ENCODE assay signal across 8 cellular contexts in genomic region chr10:22230331-22230833, GRCh38. TPM values are rescaled to one million over a fixed set of nuclear protein-coding genes. Genes with fewer than 3 reads are reported as not detected.
A peak's percentile ranks its signal among the peaks of the same experiment; 100 is the strongest.
DNase-seq lines count a peak whose midpoint lies in the region; ATAC-seq and TF ChIP-seq lines count a peak whose summit lies in the region.

No MANE protein-coding gene starts in this region.

- H3K36me3 Mint-ChIP-seq in activated naive CD4-positive, alpha-beta T cell treated with anti-CD3 and anti-CD28 coated beads, Interleukin-2, amount 10 ng/mL, durations not matched to agents 7 days and 5 days, result peaks cover 3% of the 10 kb centered on the region

- TF ChIP-seq CTCF in HCT116 (IDR thresholded peaks at IDR 0.05 in 2 of 3, conservative IDR thresholded peaks at IDR 0.05 in 1 of 3; ENCODE audit: borderline replicate concordance in 1 of 3, insufficient read depth in 1 of 3, low read depth in 2 of 3, low read length in 2 of 3) (no peak), heart left ventricle (IDR thresholded peaks at IDR 0.05) (no peak)

- no peak for TF ChIP-seq RAD21 in HCT116 (IDR thresholded peaks at IDR 0.05; ENCODE audit: low read depth)

- H3K36me3 ChIP-seq in HCT116 (ENCODE audit: control insufficient read depth in 1 of 2, insufficient read depth in 2 of 2, low read length in 2 of 2) (no peaks in the 10 kb centered on the region), heart left ventricle (no peaks in the 10 kb centered on the region)

- peak overlapping the region; percentile 45 to 51 for H3K4me3 ChIP-seq in HCT116 (replicated peaks in 1 of 2; ENCODE audit: low read depth in 1 of 2, low read length in 2 of 2)
- peak overlapping the region; percentile 57 to 89 (median 77) for H3K4me3 ChIP-seq in heart left ventricle

- no peaks in the 10 kb centered on the region for H3K27me3 ChIP-seq in HCT116 (ENCODE audit: insufficient read depth, low read length)
- H3K27me3 ChIP-seq in heart left ventricle, result no peaks in the 10 kb centered on the region

- H3K9ac ChIP-seq in HCT116 (ENCODE audit: low read length), result peak overlapping the region; percentile 36

- peaks cover 30% of the 10 kb centered on the region for H3K4me1 Mint-ChIP-seq in activated naive CD4-positive, alpha-beta T cell treated with anti-CD3 and anti-CD28 coated beads, Interleukin-2, amount 10 ng/mL, durations not matched to agents 7 days and 5 days

- H3K4me1 ChIP-seq in HCT116 (ENCODE audit: control insufficient read depth in 1 of 2, insufficient read depth in 2 of 2, low read length in 2 of 2) (peaks cover 0 to 22% of the 10 kb centered on the region in 2 experiments; a peak in 3 of 4 replicates), heart left ventricle (peaks cover 0 to 9% (median 6%) of the 10 kb centered on the region in 12 donors)

- no peaks in the 10 kb centered on the region for H3K9me3 Mint-ChIP-seq in activated naive CD4-positive, alpha-beta T cell treated with anti-CD3 and anti-CD28 coated beads, Interleukin-2, amount 10 ng/mL, durations not matched to agents 7 days and 5 days

- intact Hi-C loops in HCT116 (cut with micrococcal nuclease), result loop anchor here (1.0 kb wide), 1 partner anchor 86 kb away; the partner anchor contains the start of gene COMMD3
- intact Hi-C loops in heart left ventricle (cut with DNase I), result loop anchor here in 2 of 10 donors (5.0 to 10.0 kb wide), 2 partner anchors 87 to 204 kb away; partner anchors contain the start of gene COMMD3 (in 1 of the 2)

- H2AFZ ChIP-seq in HCT116 (ENCODE audit: low read depth, low read length, poor library complexity, severe bottlenecking), result peak overlapping the region; percentile 84

- RAD21 ChIA-PET in HCT116 (lab: Charles Lee; ENCODE audit: low non-redundant PET in 1 of 2, low total read pairs in 2 of 2, uncharacterized antibody in 2 of 2, unreplicated experiment in 2 of 2), result no interaction called here

- no peaks in the 10 kb centered on the region for H3K9me3 ChIP-seq in HCT116 (ENCODE audit: control insufficient read depth in 1 of 2, insufficient read depth in 1 of 2, low read depth in 1 of 2, low read length in 2 of 2)
- no peaks in the 10 kb centered on the region for H3K9me3 ChIP-seq in heart left ventricle

- no peaks in the 10 kb centered on the region for H3K79me2 ChIP-seq in HCT116 (ENCODE audit: insufficient read depth, low read length)

- WGBS in heart left ventricle, 4 donors, result 0 to 1% (median 1%) methylated on average over 16 of the region's 16 CpGs

- no peaks in the 10 kb centered on the region for H4K20me1 ChIP-seq in HCT116 (ENCODE audit: insufficient read depth)

- peak overlapping the region; percentile 79 for H3K4me3 Mint-ChIP-seq in activated naive CD4-positive, alpha-beta T cell treated with anti-CD3 and anti-CD28 coated beads, Interleukin-2, amount 10 ng/mL, durations not matched to agents 7 days and 5 days

- no peak for TF ChIP-seq POLR2A in HCT116 (IDR thresholded peaks at IDR 0.05; ENCODE audit: borderline replicate concordance, extremely low read depth, insufficient read depth, insufficient read length)
- no peak for TF ChIP-seq POLR2A in heart left ventricle (IDR thresholded peaks at IDR 0.05)

- peak overlapping the region; percentile 74 for H3K4me2 ChIP-seq in HCT116 (ENCODE audit: low read length)

- POLR2A ChIA-PET in HCT116 (lab: Charles Lee), result no interaction called here

- peak overlapping the region; percentile 97 for H3K27ac Mint-ChIP-seq in activated naive CD4-positive, alpha-beta T cell treated with anti-CD3 and anti-CD28 coated beads, Interleukin-2, amount 10 ng/mL, durations not matched to agents 7 days and 5 days

- H3K27ac ChIP-seq in HCT116 (ENCODE audit: low read depth, low read length) (peak overlapping the region; percentile 2; the same call in 1 of the 2 replicates), heart left ventricle (peak overlapping the region in 11 of 12 donors; percentile 85 to 97 (median 93))

- no peaks in the 10 kb centered on the region for H3K9me2 ChIP-seq in HCT116 (ENCODE audit: insufficient read depth)

- CTCF ChIA-PET in HCT116 (lab: Charles Lee), result interaction anchor here (1.5 kb wide), 1 partner anchor 14 kb away, joined by 8 read pairs; no protein-coding TSS in a partner anchor
- CTCF ChIA-PET in activated naive CD4-positive, alpha-beta T cell treated with anti-CD3 and anti-CD28 coated beads, Interleukin-2, amount 10 ng/mL, durations not matched to agents 7 days and 5 days (lab: Charles Lee), result interaction anchor here (1.1 to 1.3 kb wide), 3 partner anchors 10 to 15 kb away, joined by 3 to 5 read pairs (median 3); no protein-coding TSS in a partner anchor

- peak; percentile 31 for DNase-seq in COR-L47 (lab: John Stamatoyannopoulos, UW)
- peak; percentile 60 for DNase-seq in HCT116 (ENCODE audit: low read depth, low spot score)
- peak; percentile 87 for DNase-seq in NCI-H748 (lab: John Stamatoyannopoulos, UW; ENCODE audit: unreplicated experiment)
- DNase-seq in activated naive CD4-positive, alpha-beta T cell treated with anti-CD3 and anti-CD28 coated beads, Interleukin-2, amount 10 ng/mL, durations not matched to agents 7 days and 5 days, result peak; percentile 52
- no peak for DNase-seq in heart left ventricle
- DNase-seq in putamen (ENCODE audit: low spot score), result peak; percentile 50

- peak; percentile 54 for ATAC-seq in HCT116
- peak in 1 of 4 donors; percentile 29 for ATAC-seq in heart left ventricle
- ATAC-seq in HG03108 (IDR thresholded peaks at IDR 0.05; ENCODE audit: unreplicated experiment), result no peak
- no peak for ATAC-seq in GM21381 (IDR thresholded peaks at IDR 0.05; ENCODE audit: unreplicated experiment)

- H3K27me3 Mint-ChIP-seq in activated naive CD4-positive, alpha-beta T cell treated with anti-CD3 and anti-CD28 coated beads, Interleukin-2, amount 10 ng/mL, durations not matched to agents 7 days and 5 days, result peaks cover 30% of the 10 kb centered on the region

- no TSS peak for BruUV-seq in HCT116 (replicated peaks; lab: Mats Ljungman, UMichigan)

TF ChIP-seq in HCT116, 20 proteins besides CTCF, POLR2A, EP300 and RAD21:
- TF ChIP-seq MAX (IDR thresholded peaks at IDR 0.05) (peak; percentile 48; the same call in 1 of the 2 replicates), REST (IDR thresholded peaks at IDR 0.05; ENCODE audit: low read depth) (no peak), CBX3 (IDR thresholded peaks at IDR 0.05; ENCODE audit: low read depth) (peak; percentile 45; the same call in 1 of the 2 replicates), ATF3 (IDR thresholded peaks at IDR 0.05) (no peak), ZFX (IDR thresholded peaks at IDR 0.05) (no peak)
TF ChIP-seq in HCT116: peak in this region for 2.

RNA-seq across cellular contexts. Expression of gene EBLN1, which starts 12.6 kb away (rescaled TPM):
- total RNA-seq in HCT116 (2021; ENCODE audit: unreplicated experiment) (not detected), heart left ventricle (not detected)
- 0.07 TPM in 1 of 2 replicates, not detected in the other for polyA plus RNA-seq in HCT116 (2012)
- not detected for polyA plus RNA-seq in heart left ventricle

Comparison
In these comparisons a context has a peak if more than half of its experiments do, and no peak if none do; other contexts are left out.
1. DNase-seq: peak in COR-L47 (single experiment), HCT116 (single experiment), NCI-H748 (single experiment), activated naive CD4-positive, alpha-beta T cell treated with anti-CD3 and anti-CD28 coated beads, Interleukin-2, amount 10 ng/mL, durations not matched to agents 7 days and 5 days (single experiment) and putamen (single experiment); none in heart left ventricle (0 of 5).